ENCODE assay signal across 12 cellular contexts in the genomic region with DNA sequence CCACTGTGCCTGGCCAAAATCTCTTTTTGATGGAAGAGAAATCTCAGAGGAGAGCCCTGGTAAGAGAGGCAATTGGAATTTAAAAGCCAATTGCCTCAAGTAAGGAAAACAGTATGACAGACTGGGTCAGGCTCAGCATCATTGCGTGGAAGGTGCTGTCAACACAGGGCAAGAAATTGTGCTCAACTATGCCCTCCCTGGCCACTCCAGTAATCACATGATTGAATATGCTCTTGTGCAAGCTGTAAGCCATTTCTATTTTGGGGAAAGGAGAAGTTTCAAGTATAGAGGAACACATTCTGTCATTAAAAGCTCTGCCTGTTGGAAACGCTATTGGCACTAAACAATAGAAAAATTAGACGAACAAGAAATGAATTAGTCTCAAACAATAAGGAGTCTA.
DNase-seq lines count a peak whose midpoint lies in the region; ATAC-seq lines count a peak whose summit lies in the region.
"Had no signal": no experiment of that assay in that cellular context is flagged by ENCODE, and none has a peak within 500 bp of the region (broad histone marks: within the 10 kb centered on the region; RNA-seq: fewer than 3 reads in every experiment).

No MANE protein-coding gene starts in this region.

- no peaks in the 10 kb centered on the region for H3K27me3 Mint-ChIP-seq in activated naive CD4-positive, alpha-beta T cell treated with anti-CD3 and anti-CD28 coated beads, Interleukin-2, amount 10 ng/mL, durations not matched to agents 7 days and 5 days

- no peaks in the 10 kb centered on the region for H3K9me3 Mint-ChIP-seq in activated naive CD4-positive, alpha-beta T cell treated with anti-CD3 and anti-CD28 coated beads, Interleukin-2, amount 10 ng/mL, durations not matched to agents 7 days and 5 days

- H3K36me3 Mint-ChIP-seq in activated naive CD4-positive, alpha-beta T cell treated with anti-CD3 and anti-CD28 coated beads, Interleukin-2, amount 10 ng/mL, durations not matched to agents 7 days and 5 days, result no peaks in the 10 kb centered on the region
- H3K36me3 Mint-ChIP-seq: activated naive CD4-positive, alpha-beta T cell treated with anti-CD3 and anti-CD28 coated beads, Interleukin-2, amount 50 U/mL, for 72 hours; CD8-positive, alpha-beta T cell had no signal

- CTCF ChIA-PET in activated naive CD4-positive, alpha-beta T cell treated with anti-CD3 and anti-CD28 coated beads, Interleukin-2, amount 10 ng/mL, durations not matched to agents 7 days and 5 days (lab: Charles Lee), result no interaction called here

- no peak overlapping the region for H3K27ac Mint-ChIP-seq in activated naive CD4-positive, alpha-beta T cell treated with anti-CD3 and anti-CD28 coated beads, Interleukin-2, amount 10 ng/mL, durations not matched to agents 7 days and 5 days
- H3K27ac Mint-ChIP-seq: activated naive CD4-positive, alpha-beta T cell treated with anti-CD3 and anti-CD28 coated beads, Interleukin-2, amount 50 U/mL, for 72 hours; CD8-positive, alpha-beta T cell had no signal

- ATAC-seq in HG02970 (IDR thresholded peaks at IDR 0.05; ENCODE audit: low FRiP score, unreplicated experiment), result no peak
- ATAC-seq: activated naive CD4-positive, alpha-beta T cell treated with anti-CD3 and anti-CD28 coated beads, Interleukin-2, amount 50 U/mL, for 72 hours; CD8-positive, alpha-beta T cell had no signal

- no peak overlapping the region for H3K4me3 Mint-ChIP-seq in activated naive CD4-positive, alpha-beta T cell treated with anti-CD3 and anti-CD28 coated beads, Interleukin-2, amount 10 ng/mL, durations not matched to agents 7 days and 5 days
- H3K4me3 Mint-ChIP-seq: CD8-positive, alpha-beta T cell had no signal

- peak; percentile 61 for DNase-seq in DMS53 (lab: John Stamatoyannopoulos, UW)
- peak; percentile 5 for DNase-seq in HT1080 (ENCODE audit: low read depth)
- peak; percentile 78 for DNase-seq in SIG-M5 treated with dmso at 0.1 percent for 504 hours (lab: John Stamatoyannopoulos, UW; ENCODE audit: unreplicated experiment)
- peak; percentile 21 for DNase-seq in left kidney (ENCODE audit: low read depth, low spot score)
- DNase-seq in T-helper 2 cell, result no peak
- no peak for DNase-seq in activated naive CD4-positive, alpha-beta T cell treated with anti-CD3 and anti-CD28 coated beads, Interleukin-2, amount 10 ng/mL, durations not matched to agents 7 days and 5 days
- DNase-seq in stimulated activated CD4-positive, alpha-beta T cell treated with anti-CD3 and anti-CD28 coated beads, Interleukin-4, amount 100 ng/mL, for 1 hour, result no peak
- DNase-seq: activated CD4-positive, alpha-beta T cell treated with anti-CD3 and anti-CD28 coated beads for 1 hour; CD8-positive, alpha-beta T cell; NCI-H446 had no signal

- H3K4me1 Mint-ChIP-seq in activated naive CD4-positive, alpha-beta T cell treated with anti-CD3 and anti-CD28 coated beads, Interleukin-2, amount 10 ng/mL, durations not matched to agents 7 days and 5 days, result no peaks in the 10 kb centered on the region

Comparison
In these comparisons a context has a peak if more than half of its experiments do, and no peak if none do; other contexts are left out.
1. DNase-seq: peak in DMS53 (single experiment), HT1080 (single experiment), SIG-M5 treated with dmso at 0.1 percent for 504 hours (single experiment) and left kidney (single experiment); none in T-helper 2 cell (0 of 5), activated naive CD4-positive, alpha-beta T cell treated with anti-CD3 and anti-CD28 coated beads, Interleukin-2, amount 10 ng/mL, durations not matched to agents 7 days and 5 days (single experiment) and stimulated activated CD4-positive, alpha-beta T cell treated with anti-CD3 and anti-CD28 coated beads, Interleukin-4, amount 100 ng/mL, for 1 hour (single experiment).